ENCODE assay signal across 8 cellular contexts in genomic region chr13:45120967-45121366, GRCh38. TPM values are rescaled to one million over a fixed set of nuclear protein-coding genes. Genes with fewer than 3 reads are reported as not detected.
A peak's percentile ranks its signal among the peaks of the same experiment; 100 is the strongest.
DNase-seq lines count a peak whose midpoint lies in the region; ATAC-seq and TF ChIP-seq lines count a peak whose summit lies in the region.

No MANE protein-coding gene starts in this region.

- DNase-seq in AG04450 (ENCODE audit: low read depth, low spot score), result no peak
- peak; percentile 14 for DNase-seq in choroid plexus epithelial cell (ENCODE audit: low read depth)
- no peak for DNase-seq in NCI-H1694 (lab: John Stamatoyannopoulos, UW)
- no peak for DNase-seq in activated effector memory CD4-positive, alpha-beta T cell treated with Interleukin-2 at 50 U/mL for 16 hours
- no peak for DNase-seq in activated T-helper 2 cell treated with anti-CD3 and anti-CD28 coated beads, Interferon-gamma antibody, Interleukin-2, Interleukin-4, amounts not matched to agents 10 μg/mL and 5 μg/mL and 100 μg/mL, durations not matched to agents 14 hours and 24 hours and 36 hours (ENCODE audit: low spot score)

- H3K27ac ChIP-seq in AG04450 (ENCODE audit: low read depth, low read length), result peak overlapping the region; percentile 91

- H3K4me1 Mint-ChIP-seq in activated T-helper 2 cell treated with anti-CD3 and anti-CD28 coated beads, Interferon-gamma antibody, Interleukin-2, Interleukin-4, amounts not matched to agents 10 μg/mL and 5 μg/mL and 100 μg/mL, durations not matched to agents 14 hours and 24 hours and 36 hours (ENCODE audit: low read depth), result peaks cover 8% of the 10 kb centered on the region

- peak; percentile 13 for ATAC-seq in HG03135 (IDR thresholded peaks at IDR 0.05; ENCODE audit: unreplicated experiment)
- ATAC-seq in GM19324 (IDR thresholded peaks at IDR 0.05; ENCODE audit: low FRiP score, unreplicated experiment), result no peak

- H3K4me1 ChIP-seq in mononuclear cell (ENCODE audit: insufficient read depth, low read length), result peaks cover 22% of the 10 kb centered on the region

- H3K4me3 Mint-ChIP-seq in activated T-helper 2 cell treated with anti-CD3 and anti-CD28 coated beads, Interferon-gamma antibody, Interleukin-2, Interleukin-4, amounts not matched to agents 10 μg/mL and 5 μg/mL and 100 μg/mL, durations not matched to agents 14 hours and 24 hours and 36 hours (ENCODE audit: low read depth), result no peak overlapping the region

- no peaks in the 10 kb centered on the region for H3K27me3 ChIP-seq in AG04450 (ENCODE audit: control insufficient read depth, insufficient read depth, low read length)
- H3K27me3 ChIP-seq in mononuclear cell (ENCODE audit: insufficient read depth, low read length), result no peaks in the 10 kb centered on the region

- H3K27me3 Mint-ChIP-seq in activated T-helper 2 cell treated with anti-CD3 and anti-CD28 coated beads, Interferon-gamma antibody, Interleukin-2, Interleukin-4, amounts not matched to agents 10 μg/mL and 5 μg/mL and 100 μg/mL, durations not matched to agents 14 hours and 24 hours and 36 hours (ENCODE audit: low read depth), result no peaks in the 10 kb centered on the region

- no peak overlapping the region for H3K27ac Mint-ChIP-seq in activated T-helper 2 cell treated with anti-CD3 and anti-CD28 coated beads, Interferon-gamma antibody, Interleukin-2, Interleukin-4, amounts not matched to agents 10 μg/mL and 5 μg/mL and 100 μg/mL, durations not matched to agents 14 hours and 24 hours and 36 hours

- peaks cover 6% of the 10 kb centered on the region for H3K36me3 Mint-ChIP-seq in activated T-helper 2 cell treated with anti-CD3 and anti-CD28 coated beads, Interferon-gamma antibody, Interleukin-2, Interleukin-4, amounts not matched to agents 10 μg/mL and 5 μg/mL and 100 μg/mL, durations not matched to agents 14 hours and 24 hours and 36 hours (ENCODE audit: low read depth)

- intact Hi-C loops in activated T-helper 2 cell treated with anti-CD3 and anti-CD28 coated beads, Interferon-gamma antibody, Interleukin-2, Interleukin-4, amounts not matched to agents 10 μg/mL and 5 μg/mL and 100 μg/mL, durations not matched to agents 14 hours and 24 hours and 36 hours (cut with micrococcal nuclease), result loop anchor here (2.0 to 10.0 kb wide), 6 partner anchors 46 to 544 kb away; partner anchors contain the start of genes KCTD4, TPT1 and TSC22D1

- H3K9me3 ChIP-seq in AG04450 (ENCODE audit: control insufficient read depth, insufficient read depth, low read length) (no peaks in the 10 kb centered on the region; the same call in 1 of the 2 replicates), mononuclear cell (ENCODE audit: low read depth, low read length) (no peaks in the 10 kb centered on the region)

- CTCF ChIA-PET in AG04450 (lab: Charles Lee), result interaction anchor here (0.9 to 2.0 kb wide), 2 partner anchors 15 to 160 kb away, joined by 3 to 11 read pairs; no protein-coding TSS in a partner anchor

- peak overlapping the region; percentile 96 for H3K4me3 ChIP-seq in AG04450 (ENCODE audit: low read depth, low read length)
- peak overlapping the region; percentile 91 for H3K4me3 ChIP-seq in choroid plexus epithelial cell (ENCODE audit: low read depth, low read length)
- H3K4me3 ChIP-seq in mononuclear cell (ENCODE audit: low read length), result peak overlapping the region; percentile 67

- TF ChIP-seq CTCF in AG04450 (IDR thresholded peaks at IDR 0.05; ENCODE audit: low read depth, low read length), result no peak
- no peak for TF ChIP-seq CTCF in choroid plexus epithelial cell (conservative IDR thresholded peaks at IDR 0.05; ENCODE audit: low read depth, low read length)

- no peaks in the 10 kb centered on the region for H3K9me3 Mint-ChIP-seq in activated T-helper 2 cell treated with anti-CD3 and anti-CD28 coated beads, Interferon-gamma antibody, Interleukin-2, Interleukin-4, amounts not matched to agents 10 μg/mL and 5 μg/mL and 100 μg/mL, durations not matched to agents 14 hours and 24 hours and 36 hours

- POLR2A ChIA-PET in AG04450 (lab: Yijun Ruan, JAX), result no interaction called here

RNA-seq across cellular contexts. Expression of gene GTF2F2, which starts 0.7 kb away (rescaled TPM):
- 30.7 and 44.3 TPM in 2 replicates for polyA plus RNA-seq in AG04450 (2011; rRNA removed)
- 6.8 and 14.8 TPM in 2 replicates for polyA minus RNA-seq in AG04450 (2011; rRNA and poly(A)+ RNA removed)
- total RNA-seq in mononuclear cell, result 17.2 TPM
- total RNA-seq in activated T-helper 2 cell treated with anti-CD3 and anti-CD28 coated beads, Interferon-gamma antibody, Interleukin-2, Interleukin-4, amounts not matched to agents 10 μg/mL and 5 μg/mL and 100 μg/mL, durations not matched to agents 14 hours and 24 hours and 36 hours, result 26.9 and 28.9 TPM in 2 replicates
